ENCODE assay signal across 22 cellular contexts in genomic region chr6:7557652-7558051, GRCh38.
"Had no signal": no experiment of that assay in that cellular context is flagged by ENCODE, and none has a peak within 500 bp of the region (broad histone marks: within the 10 kb centered on the region; RNA-seq: fewer than 3 reads in every experiment).

No MANE protein-coding gene starts in this region.

- H3K36me3 Mint-ChIP-seq: activated naive CD8-positive, alpha-beta T cell treated with anti-CD3 and anti-CD28 coated beads, Interleukin-2, amount 10 ng/mL, durations not matched to agents 7 days and 5 days had no signal

- H3K27ac ChIP-seq: adrenal gland, Peyer's patch had no signal

- H3K4me3 ChIP-seq: adrenal gland, Peyer's patch had no signal

- H3K27me3 ChIP-seq: adrenal gland, Peyer's patch had no signal

- FAIRE-seq: TTC549 had no signal

- H3K4me1 Mint-ChIP-seq: activated CD4-positive, alpha-beta memory T cell treated with anti-CD3 and anti-CD28 coated beads, Interleukin-2, amount 10 ng/mL, durations not matched to agents 7 days and 5 days; activated CD4-positive, alpha-beta T cell treated with anti-CD3 and anti-CD28 coated beads for 36 hours; activated naive CD8-positive, alpha-beta T cell treated with anti-CD3 and anti-CD28 coated beads, Interleukin-2, amount 10 ng/mL, durations not matched to agents 7 days and 5 days; T-helper 17 cell had no signal

- H3K4me3 Mint-ChIP-seq: activated CD4-positive, alpha-beta memory T cell treated with anti-CD3 and anti-CD28 coated beads, Interleukin-2, amount 10 ng/mL, durations not matched to agents 7 days and 5 days; activated CD4-positive, alpha-beta T cell treated with anti-CD3 and anti-CD28 coated beads for 36 hours; activated naive CD8-positive, alpha-beta T cell treated with anti-CD3 and anti-CD28 coated beads, Interleukin-2, amount 10 ng/mL, durations not matched to agents 7 days and 5 days; T-helper 17 cell had no signal

- H3K36me3 ChIP-seq: adrenal gland had no signal

- DNase-seq: activated CD4-positive, alpha-beta memory T cell treated with anti-CD3 and anti-CD28 coated beads, Interleukin-2, amount 10 ng/mL, durations not matched to agents 7 days and 5 days; activated CD4-positive, alpha-beta T cell treated with anti-CD3 and anti-CD28 coated beads for 36 hours; activated CD4-positive, alpha-beta T cell treated with anti-CD3 and anti-CD28 coated beads, Interleukin-2, amount 50 U/mL, for 1 hour; activated naive CD4-positive, alpha-beta T cell treated with anti-CD3 and anti-CD28 coated beads, Interleukin-2, amount 50 U/mL, for 16 hours; activated naive CD8-positive, alpha-beta T cell treated with anti-CD3 and anti-CD28 coated beads, Interleukin-2, amount 10 ng/mL, durations not matched to agents 7 days and 5 days; activated T-cell treated with anti-CD3 and anti-CD28 coated beads, Interleukin-2, amount 50 U/mL, for 1 hour; adrenal gland; anterior cingulate cortex; cerebellar nuclear complex; KG1; MV-4-11; NCI-H1092 treated with DMSO at 0.1 percent for 48 hours; NCI-H1417 treated with DMSO at 0.1 percent for 48 hours; NCI-H1694; NCI-H2081; NCI-H510A treated with DMSO at 0.1 percent for 48 hours; NCI-H69; Peyer's patch; SIG-M5; T-helper 17 cell; T1000 had no signal

- H3K9me3 ChIP-seq: adrenal gland, Peyer's patch had no signal

- H3K27ac Mint-ChIP-seq: activated CD4-positive, alpha-beta memory T cell treated with anti-CD3 and anti-CD28 coated beads, Interleukin-2, amount 10 ng/mL, durations not matched to agents 7 days and 5 days; activated CD4-positive, alpha-beta T cell treated with anti-CD3 and anti-CD28 coated beads for 36 hours; activated naive CD8-positive, alpha-beta T cell treated with anti-CD3 and anti-CD28 coated beads, Interleukin-2, amount 10 ng/mL, durations not matched to agents 7 days and 5 days; T-helper 17 cell had no signal

- H3K9me3 Mint-ChIP-seq: activated CD4-positive, alpha-beta memory T cell treated with anti-CD3 and anti-CD28 coated beads, Interleukin-2, amount 10 ng/mL, durations not matched to agents 7 days and 5 days; activated naive CD8-positive, alpha-beta T cell treated with anti-CD3 and anti-CD28 coated beads, Interleukin-2, amount 10 ng/mL, durations not matched to agents 7 days and 5 days had no signal

- ATAC-seq: activated CD4-positive, alpha-beta T cell treated with anti-CD3 and anti-CD28 coated beads for 36 hours; T-helper 17 cell had no signal

- H3K4me1 ChIP-seq: adrenal gland had no signal
